In the genomic region with DNA sequence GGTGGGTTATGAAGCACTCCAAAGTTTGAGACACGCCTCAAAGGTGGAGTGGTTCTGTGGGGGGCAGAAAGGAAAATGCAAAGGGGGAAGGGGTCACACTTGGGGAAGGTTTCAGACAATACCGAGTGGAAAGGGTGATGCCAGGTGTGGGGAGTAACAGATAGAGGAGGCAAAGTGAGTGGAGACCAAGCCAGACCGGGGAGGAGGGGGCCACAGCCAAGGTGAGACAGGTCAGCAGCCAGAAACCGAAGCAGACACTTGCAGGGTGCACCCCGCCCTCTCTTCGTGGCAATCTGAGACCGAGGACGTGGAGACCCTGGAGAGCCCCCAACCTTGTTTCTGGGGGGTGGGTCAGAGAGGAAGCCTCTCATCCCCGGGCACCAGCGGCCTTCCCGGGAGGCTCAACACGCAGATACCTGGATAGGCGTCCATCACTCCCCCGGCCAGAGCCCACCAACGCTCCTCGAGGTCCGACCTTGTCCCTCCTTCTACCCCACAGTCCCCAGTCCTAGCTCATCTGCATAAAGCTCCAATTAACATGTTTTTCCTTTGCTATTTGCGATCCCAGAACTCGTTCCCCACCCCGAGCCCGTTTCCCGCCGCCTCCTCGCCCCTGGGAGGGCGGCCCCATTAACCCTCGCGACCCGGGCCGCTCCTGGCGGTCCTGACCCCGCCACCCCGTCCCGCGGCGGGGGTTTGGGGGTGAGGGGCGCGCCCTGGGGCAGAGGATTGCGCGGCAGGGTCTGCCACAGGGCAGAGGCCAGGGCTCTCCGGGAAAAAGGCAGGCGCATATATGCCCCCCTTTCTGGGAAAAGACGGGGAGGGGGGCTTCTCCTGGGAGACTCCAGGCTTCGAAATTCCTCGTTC, we compare ENCODE assay signal across 15 cellular contexts. TPM values are rescaled to one million over a fixed set of nuclear protein-coding genes. Genes with fewer than 3 reads are reported as not detected.
A peak's percentile ranks its signal among the peaks of the same experiment; 100 is the strongest.
DNase-seq lines count a peak whose midpoint lies in the region; ATAC-seq and TF ChIP-seq lines count a peak whose summit lies in the region.
"Had no signal": no experiment of that assay in that cellular context is flagged by ENCODE, and none has a peak within 500 bp of the region (broad histone marks: within the 10 kb centered on the region; RNA-seq: fewer than 3 reads in every experiment).

No MANE protein-coding gene starts in this region.

- peaks cover 17% of the 10 kb centered on the region for H3K27me3 Mint-ChIP-seq in activated T-cell treated with anti-CD3 and anti-CD28 coated beads, Interleukin-2, amount 50 U/mL, for 4 hours (ENCODE audit: low read depth)

- H3K27me3 ChIP-seq in heart right ventricle = peaks cover 0 to 35% (median 24%) of the 10 kb centered on the region in 7 donors
- no peaks in the 10 kb centered on the region for H3K27me3 ChIP-seq in right cardiac atrium (ENCODE audit: control insufficient read depth, insufficient read depth)
- H3K27me3 ChIP-seq in mesendoderm (ENCODE audit: insufficient read depth, low read length, poor library complexity) = peaks cover 4% of the 10 kb centered on the region
- no peaks in the 10 kb centered on the region for H3K27me3 ChIP-seq in vagina

- peak overlapping the region; percentile 79 for H3K56ac ChIP-seq in mesendoderm (ENCODE audit: low read length)

- H3K79me1 ChIP-seq in mesendoderm (ENCODE audit: low read length) = no peaks in the 10 kb centered on the region

- peak overlapping the region; percentile 59 for H3K9ac ChIP-seq in mesendoderm (ENCODE audit: low read length)

- H3K4me3 Mint-ChIP-seq in activated T-cell treated with anti-CD3 and anti-CD28 coated beads, Interleukin-2, amount 50 U/mL, for 4 hours = no peak overlapping the region
- H3K4me3 Mint-ChIP-seq: activated CD4-positive, alpha-beta memory T cell treated with anti-CD3 and anti-CD28 coated beads, Interleukin-2, amount 10 ng/mL, durations not matched to agents 7 days and 5 days had no signal

- no peak for TF ChIP-seq CTCF in heart right ventricle (IDR thresholded peaks at IDR 0.05)
- no peak for TF ChIP-seq CTCF in astrocyte of the cerebellum (IDR thresholded peaks at IDR 0.05; ENCODE audit: low read depth, low read length, missing control alignments)
- no peak for TF ChIP-seq CTCF in vagina (IDR thresholded peaks at IDR 0.05)

- H2BK120ac ChIP-seq in mesendoderm (ENCODE audit: low read depth, low read length) = peak overlapping the region; percentile 33

- H3K4me1 ChIP-seq in heart right ventricle (peaks cover 8 to 31% (median 17%) of the 10 kb centered on the region in 9 donors), right cardiac atrium (ENCODE audit: control insufficient read depth, insufficient read depth, low read length) (no peaks in the 10 kb centered on the region), mesendoderm (ENCODE audit: control insufficient read depth, low read depth, low read length) (peaks cover 4% of the 10 kb centered on the region), vagina (peaks cover 17% of the 10 kb centered on the region)

- H3K4ac ChIP-seq in mesendoderm (ENCODE audit: low read depth, low read length) = peak overlapping the region; percentile 58

- H3K18ac ChIP-seq in mesendoderm (ENCODE audit: low read length) = peak overlapping the region; percentile 77

- ATAC-seq in heart right ventricle (no peak), right cardiac atrium (no peak), HG02798 (IDR thresholded peaks at IDR 0.05; ENCODE audit: poor library complexity, unreplicated experiment) (no peak)
- no peak for ATAC-seq in activated T-cell treated with anti-CD3 and anti-CD28 coated beads, Interleukin-2, amount 50 U/mL, for 4 hours

- no peak overlapping the region for H4K5ac ChIP-seq in mesendoderm (ENCODE audit: low read length)

- in situ Hi-C loops in astrocyte of the cerebellum (cut with HindIII; ENCODE audit: low sequenced_read_pairs) = no loop called here

- no peaks in the 10 kb centered on the region for H3K79me2 ChIP-seq in mesendoderm (ENCODE audit: control insufficient read depth, insufficient read depth, low read length)

- H4K8ac ChIP-seq in mesendoderm (ENCODE audit: low read depth, low read length) = no peak overlapping the region

- H3K36me3 ChIP-seq in heart right ventricle = peaks cover 0 to 30% (median 8%) of the 10 kb centered on the region in 9 donors
- H3K36me3 ChIP-seq in mesendoderm (ENCODE audit: control insufficient read depth, insufficient read depth, low read length) = no peaks in the 10 kb centered on the region
- peaks cover 0 to 18% of the 10 kb centered on the region in 2 donors for H3K36me3 ChIP-seq in vagina

- H2BK5ac ChIP-seq in mesendoderm (ENCODE audit: low read length) = no peak overlapping the region

- H3K9me3 Mint-ChIP-seq in activated T-cell treated with anti-CD3 and anti-CD28 coated beads, Interleukin-2, amount 50 U/mL, for 4 hours = no peaks in the 10 kb centered on the region
- H3K9me3 Mint-ChIP-seq: activated CD4-positive, alpha-beta memory T cell treated with anti-CD3 and anti-CD28 coated beads, Interleukin-2, amount 10 ng/mL, durations not matched to agents 7 days and 5 days had no signal

- H3K9me3 ChIP-seq in heart right ventricle (no peaks in the 10 kb centered on the region), right cardiac atrium (ENCODE audit: control insufficient read depth, low read length) (no peaks in the 10 kb centered on the region), vagina (no peaks in the 10 kb centered on the region)
- H3K9me3 ChIP-seq: esophagus muscularis mucosa had no signal

- intact Hi-C loops in heart right ventricle (cut with DNase I) = loop anchor here in 7 of 10 donors (2.0 to 10.0 kb wide), 5 partner anchors 23 to 137 kb away; no protein-coding TSS in a partner anchor
- intact Hi-C loops in right cardiac atrium (cut with DNase I) = loop anchor here in 1 of 4 donors (5.0 kb wide), 1 partner anchor 135 kb away; no protein-coding TSS in a partner anchor
- intact Hi-C loops in vagina (cut with DNase I) = no loop called here

- H3K36me3 Mint-ChIP-seq in activated T-cell treated with anti-CD3 and anti-CD28 coated beads, Interleukin-2, amount 50 U/mL, for 4 hours (ENCODE audit: insufficient read depth) = peaks cover 11% of the 10 kb centered on the region

- WGBS in heart right ventricle, 2 donors = 10 to 16% methylated on average over 43 to 44 of the region's 44 CpGs
- WGBS in right cardiac atrium = 17% methylated on average over 44 of the region's 44 CpGs
- WGBS in mesendoderm (ENCODE audit: extremely low coverage, insufficient coverage, low lambda C conversion rate) = no CpG with 5 or more reads among the region's 44 CpGs

- no peak for TF ChIP-seq POLR2A in vagina (IDR thresholded peaks at IDR 0.05)

- H3K4me2 ChIP-seq in mesendoderm (ENCODE audit: low read length) = peak overlapping the region; percentile 63

- peaks cover 12% of the 10 kb centered on the region for H3K4me1 Mint-ChIP-seq in activated T-cell treated with anti-CD3 and anti-CD28 coated beads, Interleukin-2, amount 50 U/mL, for 4 hours (ENCODE audit: low read depth)

- H3K4me3 ChIP-seq in heart right ventricle (peak overlapping the region in 9 of 10 donors; percentile 9 to 55 (median 43)), right cardiac atrium (ENCODE audit: low read length) (no peak overlapping the region), astrocyte of the cerebellum (ENCODE audit: low read depth, low read length) (peak overlapping the region; percentile 34), mesendoderm (ENCODE audit: low read length) (peak overlapping the region; percentile 25), vagina (peak overlapping the region; percentile 20 to 31)

- no peak for DNase-seq in heart right ventricle
- no peak for DNase-seq in right cardiac atrium
- no peak for DNase-seq in astrocyte of the cerebellum (ENCODE audit: low read depth)
- DNase-seq in mesendoderm = no peak
- no peak for DNase-seq in vagina (ENCODE audit: extremely low spot score in 2 of 2)
- DNase-seq in activated T-cell treated with anti-CD3 and anti-CD28 coated beads, Interleukin-2, amount 50 U/mL, for 4 hours = no peak
- DNase-seq in SIG-M5 (lab: John Stamatoyannopoulos, UW) = no peak
- DNase-seq: NCI-H2107 had no signal

- H2AK5ac ChIP-seq in mesendoderm (ENCODE audit: low read length) = no peak overlapping the region

- no peak overlapping the region for H2BK15ac ChIP-seq in mesendoderm (replicated peaks; ENCODE audit: low read depth)

- H3K23ac ChIP-seq in mesendoderm (ENCODE audit: low read length) = no peak overlapping the region

- H3K27ac ChIP-seq in heart right ventricle (no peak overlapping the region), right cardiac atrium (ENCODE audit: low read length) (no peak overlapping the region), mesendoderm (ENCODE audit: low read depth, low read length) (no peak overlapping the region), vagina (no peak overlapping the region)
- H3K27ac ChIP-seq: esophagus muscularis mucosa had no signal

RNA-seq across cellular contexts. Expression of gene RTN4RL2, which starts 21.8 kb away (rescaled TPM):
- total RNA-seq in heart right ventricle = 1 to 10 TPM in 3 of 10 donors, under 1 TPM in 7; 0.33 to 1.5 (median 0.87) TPM
- 1 to 10 TPM in 1 of 2 donors, under 1 TPM in 1; 0.88 to 1.3 TPM for polyA plus RNA-seq in heart right ventricle
- total RNA-seq in right cardiac atrium = 1 to 10 TPM in 1 of 4 donors, under 1 TPM in 3; 0.65 to 1.4 (median 0.79) TPM
- polyA plus RNA-seq in right cardiac atrium = 0.97 TPM
- polyA plus RNA-seq in mesendoderm (2013, experiment 1 of 2) = 4.2 TPM
- 4.5 TPM for polyA plus RNA-seq in mesendoderm (2013, experiment 2 of 2)
- total RNA-seq in vagina = 2.0 TPM
- total RNA-seq in activated T-cell treated with anti-CD3 and anti-CD28 coated beads, Interleukin-2, amount 50 U/mL, for 4 hours = under 1 TPM; 0.16 to 0.33 (median 0.27) TPM
- total RNA-seq: skeletal muscle tissue had no signal

RNA-seq across cellular contexts. Expression of gene SLC43A1, which starts 33.4 kb away (rescaled TPM):
- 1 to 10 TPM; 3.4 to 8.9 (median 4.7) TPM for total RNA-seq in heart right ventricle
- 10 to 100 TPM in 1 of 2 donors, 1 to 10 TPM in 1; 6.7 to 16.5 TPM for polyA plus RNA-seq in heart right ventricle
- 1 to 10 TPM; 3.4 to 10.0 (median 8.8) TPM for total RNA-seq in right cardiac atrium
- 8.4 TPM for polyA plus RNA-seq in right cardiac atrium
- 11.1 TPM for polyA plus RNA-seq in mesendoderm (2013, experiment 1 of 2)
- 10.7 TPM for polyA plus RNA-seq in mesendoderm (2013, experiment 2 of 2)
- 22.6 TPM for total RNA-seq in vagina
- 10 to 100 TPM; 15.5 to 20.3 (median 18.3) TPM for total RNA-seq in activated T-cell treated with anti-CD3 and anti-CD28 coated beads, Interleukin-2, amount 50 U/mL, for 4 hours

RNA-seq across cellular contexts. Expression of gene TIMM10, which starts 48.4 kb away (rescaled TPM):
- 10 to 100 TPM; 38.0 to 76.6 (median 51.5) TPM for total RNA-seq in heart right ventricle
- polyA plus RNA-seq in heart right ventricle = 100 to 1,000 TPM in 1 of 2 donors, 10 to 100 TPM in 1; 22.9 to 163 TPM
- total RNA-seq in right cardiac atrium = 10 to 100 TPM; 40.6 to 68.8 (median 50.2) TPM
- 59.2 TPM for polyA plus RNA-seq in right cardiac atrium
- polyA plus RNA-seq in mesendoderm (2013, experiment 1 of 2) = 168 TPM
- polyA plus RNA-seq in mesendoderm (2013, experiment 2 of 2) = 163 TPM
- 45.2 TPM for total RNA-seq in vagina
- total RNA-seq in activated T-cell treated with anti-CD3 and anti-CD28 coated beads, Interleukin-2, amount 50 U/mL, for 4 hours = 100 to 1,000 TPM; 152 to 189 (median 154) TPM

RNA-seq across cellular contexts. Expression of gene SLC43A3, which starts 55.2 kb away (rescaled TPM):
- 10 to 100 TPM; 12.1 to 36.2 (median 19.8) TPM for total RNA-seq in heart right ventricle
- 10 to 100 TPM; 16.6 to 24.7 TPM for polyA plus RNA-seq in heart right ventricle
- 10 to 100 TPM; 24.1 to 37.0 (median 30.7) TPM for total RNA-seq in right cardiac atrium
- polyA plus RNA-seq in right cardiac atrium = 20.7 TPM
- 28.3 TPM for polyA plus RNA-seq in mesendoderm (2013, experiment 1 of 2)
- 29.2 TPM for polyA plus RNA-seq in mesendoderm (2013, experiment 2 of 2)
- total RNA-seq in vagina = 53.5 TPM
- 100 to 1,000 TPM; 508 to 551 (median 529) TPM for total RNA-seq in activated T-cell treated with anti-CD3 and anti-CD28 coated beads, Interleukin-2, amount 50 U/mL, for 4 hours

RNA-seq across cellular contexts. Expression of gene SMTNL1, which starts 55.2 kb away (rescaled TPM):
- not detected for total RNA-seq in heart right ventricle
- polyA plus RNA-seq in heart right ventricle = not detected
- not detected for total RNA-seq in right cardiac atrium
- not detected for polyA plus RNA-seq in right cardiac atrium
- 0.18 TPM for polyA plus RNA-seq in mesendoderm (2013, experiment 1 of 2)
- 0.13 TPM for polyA plus RNA-seq in mesendoderm (2013, experiment 2 of 2)
- total RNA-seq in vagina = not detected
- total RNA-seq in activated T-cell treated with anti-CD3 and anti-CD28 coated beads, Interleukin-2, amount 50 U/mL, for 4 hours = not detected
- total RNA-seq: activated CD4-positive, alpha-beta memory T cell treated with anti-CD3 and anti-CD28 coated beads, Interleukin-2, amount 10 ng/mL, durations not matched to agents 7 days and 5 days; esophagus muscularis mucosa; HT1080; lower leg skin; SK-MEL-5 had no signal
